Comparison of ENCODE assay signal across 10 cellular contexts in the genomic region with DNA sequence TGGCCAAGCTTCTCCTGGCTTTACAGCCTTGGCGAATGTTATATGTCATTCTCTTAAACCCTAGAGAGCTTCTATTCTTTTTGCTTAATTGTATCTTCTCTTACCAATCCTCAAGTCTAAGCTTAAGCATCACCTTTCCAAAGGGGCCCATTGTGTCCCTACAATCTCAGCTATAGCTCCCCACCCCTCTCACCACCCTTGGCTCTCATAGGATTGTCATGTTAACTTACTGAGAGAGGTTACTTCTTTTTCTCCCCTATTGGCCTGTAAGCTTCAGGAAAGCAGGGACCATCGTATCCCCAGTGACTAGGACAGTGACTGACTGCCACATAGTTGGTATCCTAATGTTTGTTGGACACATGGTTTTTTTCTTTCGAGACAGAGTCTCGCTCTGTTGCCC. TPM values are rescaled to one million over a fixed set of nuclear protein-coding genes. Genes with fewer than 3 reads are reported as not detected.
"Had no signal": no experiment of that assay in that cellular context is flagged by ENCODE, and none has a peak within 500 bp of the region (broad histone marks: within the 10 kb centered on the region; RNA-seq: fewer than 3 reads in every experiment).

No MANE protein-coding gene starts in this region.

- H3K36me3 Mint-ChIP-seq: IgD-negative memory B cell had no signal

- H3K9ac ChIP-seq: GM23248 had no signal

- H3K36me3 ChIP-seq: HAP-1 had no signal

- H3K27ac Mint-ChIP-seq: HFFc6, IgD-negative memory B cell had no signal

- H3K4me1 ChIP-seq: HAP-1 had no signal

- H3K27ac ChIP-seq: GM23248, HL-60 had no signal

- H3K9me3 Mint-ChIP-seq: HFFc6, IgD-negative memory B cell had no signal

- H3K4me3 ChIP-seq: GM23248, HAP-1 had no signal

- DNase-seq: GM23248, H7, HFFc6, KBM-7 had no signal

- H3K9me3 ChIP-seq: HAP-1 had no signal

- ATAC-seq: HCT116, HepG2 had no signal

- H3K4me3 Mint-ChIP-seq: HFFc6, IgD-negative memory B cell had no signal

- H2AFZ ChIP-seq: GM23248 had no signal

RNA-seq across cellular contexts. Expression of a gene that starts 43.3 kb away (rescaled TPM):
- total RNA-seq: GM23248, H4, H7, HepG2, HFFc6 had no signal
- polyA plus RNA-seq: GM23248, HepG2, IgD-negative memory B cell had no signal
